Comparison of ENCODE assay signal across 27 cellular contexts in genomic region chr12:81974762-81975161, GRCh38.
"Had no signal": no experiment of that assay in that cellular context is flagged by ENCODE, and none has a peak within 500 bp of the region (broad histone marks: within the 10 kb centered on the region; RNA-seq: fewer than 3 reads in every experiment).

No MANE protein-coding gene starts in this region.

- H3K4me1 ChIP-seq: ascending aorta, foreskin keratinocyte, heart right ventricle, lower lobe of right lung, right lobe of liver, stomach, thyroid gland, upper lobe of right lung had no signal

- H3K36me3 Mint-ChIP-seq: activated naive CD4-positive, alpha-beta T cell treated with anti-CD3 and anti-CD28 coated beads, Interleukin-2, amount 10 ng/mL, durations not matched to agents 7 days and 5 days had no signal

- H3K4me3 ChIP-seq: ascending aorta, coronary artery, heart right ventricle, lower lobe of right lung, right lobe of liver, stomach, thyroid gland, upper lobe of right lung had no signal

- H3K9me3 Mint-ChIP-seq: activated naive CD4-positive, alpha-beta T cell treated with anti-CD3 and anti-CD28 coated beads, Interleukin-2, amount 10 ng/mL, durations not matched to agents 7 days and 5 days; nephron had no signal

- H3K36me3 ChIP-seq: ascending aorta, brain microvascular endothelial cell, heart right ventricle, lower lobe of right lung, neutrophil, right lobe of liver, stomach, thyroid gland, upper lobe of right lung had no signal

- ATAC-seq: esophagus mucosa, foreskin keratinocyte, heart right ventricle, left lobe of liver, lower lobe of right lung, right lobe of liver, T-helper 17 cell, upper lobe of right lung had no signal

- H3K27ac ChIP-seq: ascending aorta, brain microvascular endothelial cell, coronary artery, foreskin keratinocyte, heart right ventricle, lower lobe of right lung, neutrophil, right lobe of liver, stomach, thyroid gland, upper lobe of right lung had no signal

- H3K4me3 Mint-ChIP-seq: activated CD4-positive, alpha-beta memory T cell treated with anti-CD3 and anti-CD28 coated beads, Interleukin-2, amount 10 ng/mL, durations not matched to agents 7 days and 5 days; activated CD4-positive, alpha-beta T cell treated with anti-CD3 and anti-CD28 coated beads, Interleukin-2, amount 10 ng/mL, durations not matched to agents 7 days and 5 days; activated naive CD4-positive, alpha-beta T cell treated with anti-CD3 and anti-CD28 coated beads, Interleukin-2, amount 10 ng/mL, durations not matched to agents 7 days and 5 days; activated naive CD8-positive, alpha-beta T cell treated with anti-CD3 and anti-CD28 coated beads, Interleukin-2, amount 10 ng/mL, durations not matched to agents 7 days and 5 days; activated T-cell treated with anti-CD3 and anti-CD28 coated beads, Interleukin-2, amount 50 U/mL, for 24 hours; nephron; T-helper 17 cell had no signal

- H3K9me3 ChIP-seq: ascending aorta, lower lobe of right lung, neutrophil, right lobe of liver, stomach, thyroid gland, upper lobe of right lung had no signal

- H3K4me1 Mint-ChIP-seq: activated CD4-positive, alpha-beta memory T cell treated with anti-CD3 and anti-CD28 coated beads, Interleukin-2, amount 10 ng/mL, durations not matched to agents 7 days and 5 days; activated CD4-positive, alpha-beta T cell treated with anti-CD3 and anti-CD28 coated beads, Interleukin-2, amount 10 ng/mL, durations not matched to agents 7 days and 5 days; activated naive CD4-positive, alpha-beta T cell treated with anti-CD3 and anti-CD28 coated beads, Interleukin-2, amount 10 ng/mL, durations not matched to agents 7 days and 5 days; nephron; T-helper 17 cell had no signal

- H3K27me3 ChIP-seq: ascending aorta, brain microvascular endothelial cell, foreskin keratinocyte, heart right ventricle, neutrophil, right lobe of liver, stomach, thyroid gland, upper lobe of right lung had no signal

- H3K27me3 Mint-ChIP-seq: activated CD4-positive, alpha-beta memory T cell treated with anti-CD3 and anti-CD28 coated beads, Interleukin-2, amount 10 ng/mL, durations not matched to agents 7 days and 5 days; activated CD4-positive, alpha-beta T cell treated with anti-CD3 and anti-CD28 coated beads, Interleukin-2, amount 10 ng/mL, durations not matched to agents 7 days and 5 days; activated naive CD4-positive, alpha-beta T cell treated with anti-CD3 and anti-CD28 coated beads, Interleukin-2, amount 10 ng/mL, durations not matched to agents 7 days and 5 days; activated T-cell treated with anti-CD3 and anti-CD28 coated beads, Interleukin-2, amount 50 U/mL, for 24 hours; progenitor cell of endocrine pancreas; T-helper 17 cell had no signal

- DNase-seq: activated CD4-positive, alpha-beta memory T cell treated with anti-CD3 and anti-CD28 coated beads, Interleukin-2, amount 10 ng/mL, durations not matched to agents 7 days and 5 days; activated CD4-positive, alpha-beta T cell treated with anti-CD3 and anti-CD28 coated beads for 1 hour; activated CD4-positive, alpha-beta T cell treated with anti-CD3 and anti-CD28 coated beads, Interleukin-2, amount 10 ng/mL, durations not matched to agents 7 days and 5 days; activated CD8-positive, alpha-beta memory T cell treated with anti-CD3 and anti-CD28 coated beads, Interleukin-2, amount 50 U/mL, for 48 hours; activated gamma-delta T cell; activated naive CD4-positive, alpha-beta T cell treated with anti-CD3 and anti-CD28 coated beads, Interleukin-2, amount 10 ng/mL, durations not matched to agents 7 days and 5 days; activated naive CD8-positive, alpha-beta T cell treated with anti-CD3 and anti-CD28 coated beads, Interleukin-2, amount 10 ng/mL, durations not matched to agents 7 days and 5 days; activated T-cell treated with anti-CD3 and anti-CD28 coated beads, Interleukin-2, amount 50 U/mL, for 24 hours; brain microvascular endothelial cell; foreskin keratinocyte; heart right ventricle; kidney glomerular epithelial cell; lower lobe of right lung; right lobe of liver; stimulated activated CD4-positive, alpha-beta T cell treated with anti-CD3 and anti-CD28 coated beads, Interleukin-2, amount 100 ng/mL, for 48 hours; stomach; T-helper 17 cell; T1000; thyroid gland; upper lobe of right lung had no signal

- H3K27ac Mint-ChIP-seq: activated CD4-positive, alpha-beta memory T cell treated with anti-CD3 and anti-CD28 coated beads, Interleukin-2, amount 10 ng/mL, durations not matched to agents 7 days and 5 days; activated CD4-positive, alpha-beta T cell treated with anti-CD3 and anti-CD28 coated beads, Interleukin-2, amount 10 ng/mL, durations not matched to agents 7 days and 5 days; activated naive CD4-positive, alpha-beta T cell treated with anti-CD3 and anti-CD28 coated beads, Interleukin-2, amount 10 ng/mL, durations not matched to agents 7 days and 5 days; activated naive CD8-positive, alpha-beta T cell treated with anti-CD3 and anti-CD28 coated beads, Interleukin-2, amount 10 ng/mL, durations not matched to agents 7 days and 5 days; activated T-cell treated with anti-CD3 and anti-CD28 coated beads, Interleukin-2, amount 50 U/mL, for 24 hours; nephron; progenitor cell of endocrine pancreas; T-helper 17 cell had no signal
